ENCODE assay signal across 10 cellular contexts in the genomic region with DNA sequence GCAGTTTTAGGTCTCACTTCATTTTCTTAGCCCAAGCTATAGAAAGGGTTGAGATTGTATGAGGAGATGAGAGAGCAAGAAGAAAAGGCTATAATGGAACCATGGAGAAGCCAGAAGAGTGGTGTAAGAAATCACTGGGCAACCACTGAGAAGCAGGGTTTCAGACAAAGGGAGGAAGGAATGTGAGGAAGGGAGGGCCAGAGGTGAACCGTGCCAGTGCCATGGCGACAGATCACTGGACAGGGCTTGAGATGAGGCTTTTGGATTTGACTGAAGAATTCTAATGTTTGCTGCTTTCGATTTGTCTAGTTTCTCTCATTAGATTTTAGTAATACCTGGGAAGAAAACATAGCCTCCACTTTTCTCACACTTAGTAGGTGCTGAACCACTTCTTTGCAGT. TPM values are rescaled to one million over a fixed set of nuclear protein-coding genes. Genes with fewer than 3 reads are reported as not detected.
DNase-seq lines count a peak whose midpoint lies in the region; ATAC-seq lines count a peak whose summit lies in the region.
"Had no signal": no experiment of that assay in that cellular context is flagged by ENCODE, and none has a peak within 500 bp of the region (broad histone marks: within the 10 kb centered on the region; RNA-seq: fewer than 3 reads in every experiment).

No MANE protein-coding gene starts in this region.

- peak overlapping the region; percentile 75 to 76 for H3K4me3 Mint-ChIP-seq in activated T-cell treated with anti-CD3 and anti-CD28 coated beads, Interleukin-2, amount 50 U/mL, for 72 hours
- peak overlapping the region; percentile 53 for H3K4me3 Mint-ChIP-seq in activated T-helper 2 cell treated with anti-CD3 and anti-CD28 coated beads, Interferon-gamma antibody, Interleukin-2, Interleukin-4, amounts not matched to agents 10 μg/mL and 5 μg/mL and 100 μg/mL, durations not matched to agents 14 hours and 24 hours and 36 hours (ENCODE audit: low read depth)
- H3K4me3 Mint-ChIP-seq in stimulated activated naive CD8-positive, alpha-beta T cell treated with anti-CD3 and anti-CD28 coated beads, Interleukin-15, amount 100 ng/mL, for 72 hours: peak overlapping the region; percentile 1 to 13

- no peaks in the 10 kb centered on the region for H3K27me3 Mint-ChIP-seq in activated T-cell treated with anti-CD3 and anti-CD28 coated beads, Interleukin-2, amount 50 U/mL, for 72 hours (ENCODE audit: low read depth)
- H3K27me3 Mint-ChIP-seq in activated T-helper 2 cell treated with anti-CD3 and anti-CD28 coated beads, Interferon-gamma antibody, Interleukin-2, Interleukin-4, amounts not matched to agents 10 μg/mL and 5 μg/mL and 100 μg/mL, durations not matched to agents 14 hours and 24 hours and 36 hours (ENCODE audit: low read depth): no peaks in the 10 kb centered on the region
- no peaks in the 10 kb centered on the region for H3K27me3 Mint-ChIP-seq in stimulated activated naive CD8-positive, alpha-beta T cell treated with anti-CD3 and anti-CD28 coated beads, Interleukin-15, amount 100 ng/mL, for 72 hours

- H3K36me3 Mint-ChIP-seq in activated T-cell treated with anti-CD3 and anti-CD28 coated beads, Interleukin-2, amount 50 U/mL, for 72 hours (ENCODE audit: insufficient read depth in 2 of 2): peaks cover 6 to 13% of the 10 kb centered on the region in 2 donors
- H3K36me3 Mint-ChIP-seq in activated T-helper 2 cell treated with anti-CD3 and anti-CD28 coated beads, Interferon-gamma antibody, Interleukin-2, Interleukin-4, amounts not matched to agents 10 μg/mL and 5 μg/mL and 100 μg/mL, durations not matched to agents 14 hours and 24 hours and 36 hours (ENCODE audit: low read depth): peaks cover 46% of the 10 kb centered on the region

- peaks cover 97% of the 10 kb centered on the region for H3K4me1 Mint-ChIP-seq in activated T-cell treated with anti-CD3 and anti-CD28 coated beads, Interleukin-2, amount 50 U/mL, for 72 hours (ENCODE audit: low read depth)
- peaks cover 70% of the 10 kb centered on the region for H3K4me1 Mint-ChIP-seq in activated T-helper 2 cell treated with anti-CD3 and anti-CD28 coated beads, Interferon-gamma antibody, Interleukin-2, Interleukin-4, amounts not matched to agents 10 μg/mL and 5 μg/mL and 100 μg/mL, durations not matched to agents 14 hours and 24 hours and 36 hours (ENCODE audit: low read depth)
- H3K4me1 Mint-ChIP-seq in stimulated activated naive CD8-positive, alpha-beta T cell treated with anti-CD3 and anti-CD28 coated beads, Interleukin-15, amount 100 ng/mL, for 72 hours: peaks cover 82% of the 10 kb centered on the region

- H3K27ac Mint-ChIP-seq in activated T-cell treated with anti-CD3 and anti-CD28 coated beads, Interleukin-2, amount 50 U/mL, for 72 hours: peak overlapping the region; percentile 98
- H3K27ac Mint-ChIP-seq in activated T-helper 2 cell treated with anti-CD3 and anti-CD28 coated beads, Interferon-gamma antibody, Interleukin-2, Interleukin-4, amounts not matched to agents 10 μg/mL and 5 μg/mL and 100 μg/mL, durations not matched to agents 14 hours and 24 hours and 36 hours: peak overlapping the region; percentile 85
- peak overlapping the region in 1 of 2 donors; percentile 61 for H3K27ac Mint-ChIP-seq in stimulated activated naive CD8-positive, alpha-beta T cell treated with anti-CD3 and anti-CD28 coated beads, Interleukin-15, amount 100 ng/mL, for 72 hours

- H3K9me3 Mint-ChIP-seq in activated T-cell treated with anti-CD3 and anti-CD28 coated beads, Interleukin-2, amount 50 U/mL, for 72 hours: no peaks in the 10 kb centered on the region
- H3K9me3 Mint-ChIP-seq in activated T-helper 2 cell treated with anti-CD3 and anti-CD28 coated beads, Interferon-gamma antibody, Interleukin-2, Interleukin-4, amounts not matched to agents 10 μg/mL and 5 μg/mL and 100 μg/mL, durations not matched to agents 14 hours and 24 hours and 36 hours: no peaks in the 10 kb centered on the region
- no peaks in the 10 kb centered on the region for H3K9me3 Mint-ChIP-seq in stimulated activated naive CD8-positive, alpha-beta T cell treated with anti-CD3 and anti-CD28 coated beads, Interleukin-15, amount 100 ng/mL, for 72 hours

- intact Hi-C loops in activated T-helper 2 cell treated with anti-CD3 and anti-CD28 coated beads, Interferon-gamma antibody, Interleukin-2, Interleukin-4, amounts not matched to agents 10 μg/mL and 5 μg/mL and 100 μg/mL, durations not matched to agents 14 hours and 24 hours and 36 hours (cut with micrococcal nuclease): loop anchor here (5.0 kb wide), 1 partner anchor 36 kb away; no protein-coding TSS in a partner anchor

- DNase-seq in activated T-cell treated with anti-CD3 and anti-CD28 coated beads, Interleukin-2, amount 50 U/mL, for 72 hours: no peak
- DNase-seq in activated T-cell treated with anti-CD3 and anti-CD28 coated beads for 4 hours (no peak), kidney glomerular epithelial cell (lab: John Stamatoyannopoulos, UW) (peak; percentile 27), D341Med (ENCODE audit: low spot score) (no peak), RPMI8226 (no peak)
- DNase-seq in activated T-helper 2 cell treated with anti-CD3 and anti-CD28 coated beads, Interferon-gamma antibody, Interleukin-2, Interleukin-4, amounts not matched to agents 10 μg/mL and 5 μg/mL and 100 μg/mL, durations not matched to agents 14 hours and 24 hours and 36 hours (ENCODE audit: low spot score): no peak
- no peak for DNase-seq in stimulated activated naive CD8-positive, alpha-beta T cell treated with anti-CD3 and anti-CD28 coated beads, Interleukin-15, amount 100 ng/mL, for 72 hours
- DNase-seq in activated CD8-positive, alpha-beta memory T cell treated with anti-CD3 and anti-CD28 coated beads, Interleukin-2, amount 50 U/mL, for 48 hours: no peak

- no peak for ATAC-seq in activated T-cell treated with anti-CD3 and anti-CD28 coated beads, Interleukin-2, amount 50 U/mL, for 72 hours (replicated peaks in 1 of 2)
- ATAC-seq in stimulated activated naive CD8-positive, alpha-beta T cell treated with anti-CD3 and anti-CD28 coated beads, Interleukin-15, amount 100 ng/mL, for 72 hours: no peak

RNA-seq across cellular contexts. Expression of gene GPR183, which starts 6.3 kb away (rescaled TPM):
- 10 to 100 TPM; 32.8 to 57.5 TPM for total RNA-seq in activated T-cell treated with anti-CD3 and anti-CD28 coated beads, Interleukin-2, amount 50 U/mL, for 72 hours
- total RNA-seq in activated T-helper 2 cell treated with anti-CD3 and anti-CD28 coated beads, Interferon-gamma antibody, Interleukin-2, Interleukin-4, amounts not matched to agents 10 μg/mL and 5 μg/mL and 100 μg/mL, durations not matched to agents 14 hours and 24 hours and 36 hours: 143 and 147 TPM in 2 replicates

RNA-seq across cellular contexts. Expression of gene GPR18, which starts 55.3 kb away (rescaled TPM):
- 10 to 100 TPM; 12.4 to 17.3 TPM for total RNA-seq in activated T-cell treated with anti-CD3 and anti-CD28 coated beads, Interleukin-2, amount 50 U/mL, for 72 hours
- 7.4 and 8.4 TPM in 2 replicates for total RNA-seq in activated T-helper 2 cell treated with anti-CD3 and anti-CD28 coated beads, Interferon-gamma antibody, Interleukin-2, Interleukin-4, amounts not matched to agents 10 μg/mL and 5 μg/mL and 100 μg/mL, durations not matched to agents 14 hours and 24 hours and 36 hours
- total RNA-seq: cerebellum, kidney epithelial cell had no signal

Comparison
In these comparisons a context has a peak if more than half of its experiments do, and no peak if none do; other contexts are left out.
1. H3K4me3 Mint-ChIP-seq: peak in every context shown above with its lines; median percentile 76 in activated T-cell treated with anti-CD3 and anti-CD28 coated beads, Interleukin-2, amount 50 U/mL, for 72 hours; 53 in activated T-helper 2 cell treated with anti-CD3 and anti-CD28 coated beads, Interferon-gamma antibody, Interleukin-2, Interleukin-4, amounts not matched to agents 10 μg/mL and 5 μg/mL and 100 μg/mL, durations not matched to agents 14 hours and 24 hours and 36 hours; 7 in stimulated activated naive CD8-positive, alpha-beta T cell treated with anti-CD3 and anti-CD28 coated beads, Interleukin-15, amount 100 ng/mL, for 72 hours.